8 cellular contexts compared by ENCODE assay signal in the genomic region with DNA sequence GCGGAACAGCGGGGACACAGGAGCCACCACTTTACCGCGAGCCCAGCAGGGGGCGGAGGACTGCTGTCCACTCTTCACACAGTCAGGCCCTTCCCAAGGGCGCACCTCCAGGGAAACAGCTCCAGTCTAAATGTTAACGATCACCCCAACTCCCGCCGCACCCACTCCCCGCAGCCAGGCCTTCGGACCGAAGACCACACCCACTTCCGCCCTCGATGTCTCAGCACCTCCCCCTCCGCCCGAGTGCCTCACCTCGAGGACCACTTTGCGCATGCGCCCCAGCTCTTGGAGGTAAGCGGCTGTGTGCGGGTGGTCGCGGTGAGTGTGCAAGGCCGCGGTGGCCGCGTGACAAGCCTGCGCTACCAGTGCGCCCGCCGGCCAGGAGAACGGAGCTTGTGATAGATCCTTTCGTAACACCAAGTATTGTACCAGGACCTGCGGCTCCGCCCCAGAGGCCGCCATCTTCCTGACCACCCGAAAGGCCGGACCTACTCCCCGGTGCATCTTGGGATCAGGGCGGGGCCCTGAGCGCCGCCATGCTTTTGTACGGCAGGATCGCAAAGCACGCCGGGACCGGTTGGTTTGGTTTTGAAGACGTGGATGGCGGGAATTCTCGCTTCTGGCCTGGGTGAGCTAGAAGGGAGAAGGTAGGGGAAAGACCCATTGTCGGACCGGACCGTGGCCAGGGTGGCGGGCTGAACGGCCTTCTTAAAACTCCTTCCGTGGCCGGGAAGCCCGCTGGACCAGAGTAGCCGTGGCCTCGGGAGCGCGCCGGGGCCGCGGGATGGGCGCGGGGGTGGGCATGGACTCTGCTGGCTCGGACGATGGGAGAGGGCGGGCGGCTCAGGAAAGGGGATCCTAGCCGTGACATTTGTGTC. TPM values are rescaled to one million over a fixed set of nuclear protein-coding genes. Genes with fewer than 3 reads are reported as not detected.
DNase-seq lines count a peak whose midpoint lies in the region; ATAC-seq, FAIRE-seq and TF ChIP-seq lines count a peak whose summit lies in the region.

A gene with protein sequence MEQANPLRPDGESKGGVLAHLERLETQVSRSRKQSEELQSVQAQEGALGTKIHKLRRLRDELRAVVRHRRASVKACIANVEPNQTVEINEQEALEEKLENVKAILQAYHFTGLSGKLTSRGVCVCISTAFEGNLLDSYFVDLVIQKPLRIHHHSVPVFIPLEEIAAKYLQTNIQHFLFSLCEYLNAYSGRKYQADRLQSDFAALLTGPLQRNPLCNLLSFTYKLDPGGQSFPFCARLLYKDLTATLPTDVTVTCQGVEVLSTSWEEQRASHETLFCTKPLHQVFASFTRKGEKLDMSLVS (plus strand): TSS at position 552 of the 878 bp plus-strand sequence. CDS start 495 bp downstream, outside the sequence.
A gene with protein sequence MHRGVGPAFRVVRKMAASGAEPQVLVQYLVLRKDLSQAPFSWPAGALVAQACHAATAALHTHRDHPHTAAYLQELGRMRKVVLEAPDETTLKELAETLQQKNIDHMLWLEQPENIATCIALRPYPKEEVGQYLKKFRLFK (minus strand): TSS at position 518 of the 878 bp plus-strand sequence. CDS start 14 bp downstream, at position 504.

- H3K9me3 Mint-ChIP-seq in activated T-helper 2 cell treated with anti-CD3 and anti-CD28 coated beads, Interferon-gamma antibody, Interleukin-2, Interleukin-4, amounts not matched to agents 10 μg/mL and 5 μg/mL and 100 μg/mL, durations not matched to agents 14 hours and 24 hours and 36 hours, result no peaks in the 10 kb centered on the region
- no peaks in the 10 kb centered on the region for H3K9me3 Mint-ChIP-seq in natural killer cell

- TF ChIP-seq CTCF in RWPE2 (IDR thresholded peaks at IDR 0.05; ENCODE audit: poor library complexity, severe bottlenecking) (peak; percentile 79), fibroblast of mammary gland (conservative IDR thresholded peaks at IDR 0.05; ENCODE audit: control insufficient read depth, insufficient read depth, low read depth, low read length) (peak; percentile 65), natural killer cell (IDR thresholded peaks at IDR 0.05) (peak; percentile 52)

- H3K4me1 Mint-ChIP-seq in activated T-helper 2 cell treated with anti-CD3 and anti-CD28 coated beads, Interferon-gamma antibody, Interleukin-2, Interleukin-4, amounts not matched to agents 10 μg/mL and 5 μg/mL and 100 μg/mL, durations not matched to agents 14 hours and 24 hours and 36 hours (ENCODE audit: low read depth), result peaks cover 38% of the 10 kb centered on the region
- peaks cover 31 to 41% of the 10 kb centered on the region in 2 donors for H3K4me1 Mint-ChIP-seq in natural killer cell

- DNase-seq in H54 (ENCODE audit: insufficient read length, low spot score), result peak; percentile 94
- peak; percentile 97 for DNase-seq in LoVo (ENCODE audit: low spot score)
- peak; percentile 96 for DNase-seq in RWPE2 (ENCODE audit: low spot score)
- DNase-seq in activated T-helper 2 cell treated with anti-CD3 and anti-CD28 coated beads, Interferon-gamma antibody, Interleukin-2, Interleukin-4, amounts not matched to agents 10 μg/mL and 5 μg/mL and 100 μg/mL, durations not matched to agents 14 hours and 24 hours and 36 hours (ENCODE audit: low spot score), result peak; percentile 93
- peak; percentile 94 for DNase-seq in fibroblast of mammary gland (ENCODE audit: low read depth)
- DNase-seq in natural killer cell, result peak; percentile 93
- peak; percentile 95 for DNase-seq in stimulated activated naive CD4-positive, alpha-beta T cell treated with Interleukin-2 at 50 U/mL for 16 hours (lab: John Stamatoyannopoulos, UW)

- peak within 1 kb of the TSS; percentile 82 for H3K9ac ChIP-seq in ES-I3 (ENCODE audit: low read depth, low read length)

- H3K36me3 Mint-ChIP-seq in activated T-helper 2 cell treated with anti-CD3 and anti-CD28 coated beads, Interferon-gamma antibody, Interleukin-2, Interleukin-4, amounts not matched to agents 10 μg/mL and 5 μg/mL and 100 μg/mL, durations not matched to agents 14 hours and 24 hours and 36 hours (ENCODE audit: low read depth), result peaks cover 40% of the 10 kb centered on the region
- H3K36me3 Mint-ChIP-seq in natural killer cell, result peaks cover 8% of the 10 kb centered on the region

- intact Hi-C loops in activated T-helper 2 cell treated with anti-CD3 and anti-CD28 coated beads, Interferon-gamma antibody, Interleukin-2, Interleukin-4, amounts not matched to agents 10 μg/mL and 5 μg/mL and 100 μg/mL, durations not matched to agents 14 hours and 24 hours and 36 hours (cut with micrococcal nuclease), result loop anchor here (1.0 to 10.0 kb wide), 6 partner anchors 33 to 302 kb away; a partner anchor contains a TSS
- intact Hi-C loops in natural killer cell (cut with micrococcal nuclease), result loop anchor here (2.0 to 10.0 kb wide), 4 partner anchors 46 to 182 kb away; a partner anchor contains a TSS

- TF ChIP-seq POLR2A in H54 (IDR thresholded peaks at IDR 0.05; ENCODE audit: low read depth, low read length), result peak; percentile 64; the same call in 1 of the 2 replicates

- H3K27me3 Mint-ChIP-seq in activated T-helper 2 cell treated with anti-CD3 and anti-CD28 coated beads, Interferon-gamma antibody, Interleukin-2, Interleukin-4, amounts not matched to agents 10 μg/mL and 5 μg/mL and 100 μg/mL, durations not matched to agents 14 hours and 24 hours and 36 hours (ENCODE audit: low read depth), result no peaks in the 10 kb centered on the region
- no peaks in the 10 kb centered on the region for H3K27me3 Mint-ChIP-seq in natural killer cell (ENCODE audit: low read depth in 2 of 2)

- H3K27ac Mint-ChIP-seq in activated T-helper 2 cell treated with anti-CD3 and anti-CD28 coated beads, Interferon-gamma antibody, Interleukin-2, Interleukin-4, amounts not matched to agents 10 μg/mL and 5 μg/mL and 100 μg/mL, durations not matched to agents 14 hours and 24 hours and 36 hours, result peak within 1 kb of the TSS; percentile 99
- H3K27ac Mint-ChIP-seq in natural killer cell, result peak within 1 kb of the TSS; percentile 96 to 99

- H3K9me3 ChIP-seq in ES-I3 (ENCODE audit: control insufficient read depth, insufficient read depth, low read length), result no peaks in the 10 kb centered on the region
- no peaks in the 10 kb centered on the region for H3K9me3 ChIP-seq in RWPE2 (ENCODE audit: severe bottlenecking)

- peak within 1 kb of the TSS; percentile 73 for H3K4me3 ChIP-seq in RWPE2 (ENCODE audit: severe bottlenecking)
- H3K4me3 ChIP-seq in fibroblast of mammary gland (ENCODE audit: control insufficient read depth, low read depth, low read length), result peak within 1 kb of the TSS; percentile 79

- H3K36me3 ChIP-seq in ES-I3 (ENCODE audit: insufficient read depth, low read length), result peaks cover 17% of the 10 kb centered on the region
- peaks cover 42% of the 10 kb centered on the region for H3K36me3 ChIP-seq in RWPE2 (ENCODE audit: low read depth)

- FAIRE-seq in H54 (lab: Jason Lieb, UNC), result peak; percentile 30

- peak within 1 kb of the TSS; percentile 95 for H3K4me3 Mint-ChIP-seq in activated T-helper 2 cell treated with anti-CD3 and anti-CD28 coated beads, Interferon-gamma antibody, Interleukin-2, Interleukin-4, amounts not matched to agents 10 μg/mL and 5 μg/mL and 100 μg/mL, durations not matched to agents 14 hours and 24 hours and 36 hours (ENCODE audit: low read depth)
- peak within 1 kb of the TSS; percentile 97 for H3K4me3 Mint-ChIP-seq in natural killer cell

- no peaks in the 10 kb centered on the region for H3K27me3 ChIP-seq in RWPE2 (ENCODE audit: insufficient read depth, poor library complexity, severe bottlenecking)

- peak within 1 kb of the TSS; percentile 71 for H3K27ac ChIP-seq in RWPE2 (ENCODE audit: poor library complexity, severe bottlenecking)

- H3K4me1 ChIP-seq in ES-I3 (ENCODE audit: insufficient read depth, low read length), result peaks cover 17% of the 10 kb centered on the region
- H3K4me1 ChIP-seq in RWPE2 (ENCODE audit: insufficient read depth, poor library complexity, severe bottlenecking), result peaks cover 13% of the 10 kb centered on the region

- ATAC-seq in RWPE2 (ENCODE audit: low read depth), result peak; percentile 92
- ATAC-seq in natural killer cell, result peak; percentile 96 to 99 (median 97)

RNA-seq across cellular contexts. Expression of the first gene that starts in this region (rescaled TPM):
- total RNA-seq in activated T-helper 2 cell treated with anti-CD3 and anti-CD28 coated beads, Interferon-gamma antibody, Interleukin-2, Interleukin-4, amounts not matched to agents 10 μg/mL and 5 μg/mL and 100 μg/mL, durations not matched to agents 14 hours and 24 hours and 36 hours, result 41.8 and 46.4 TPM in 2 replicates
- 10 to 100 TPM in 2 of 3 donors, 1 to 10 TPM in 1; 8.1 to 15.1 (median 11.2) TPM for total RNA-seq in natural killer cell

RNA-seq across cellular contexts. Expression of the second gene that starts in this region (rescaled TPM):
- 25.9 and 26.6 TPM in 2 replicates for total RNA-seq in activated T-helper 2 cell treated with anti-CD3 and anti-CD28 coated beads, Interferon-gamma antibody, Interleukin-2, Interleukin-4, amounts not matched to agents 10 μg/mL and 5 μg/mL and 100 μg/mL, durations not matched to agents 14 hours and 24 hours and 36 hours
- 10 to 100 TPM; 12.7 to 22.9 (median 15.9) TPM for total RNA-seq in natural killer cell

Comparison
In these comparisons a context has a peak if more than half of its experiments do, and no peak if none do; other contexts are left out.
1. Peak in every context shown above with its lines: DNase-seq, ATAC-seq, H3K4me3 ChIP-seq and H3K27ac ChIP-seq.